Comparison of ENCODE assay signal across 9 cellular contexts in the genomic region with DNA sequence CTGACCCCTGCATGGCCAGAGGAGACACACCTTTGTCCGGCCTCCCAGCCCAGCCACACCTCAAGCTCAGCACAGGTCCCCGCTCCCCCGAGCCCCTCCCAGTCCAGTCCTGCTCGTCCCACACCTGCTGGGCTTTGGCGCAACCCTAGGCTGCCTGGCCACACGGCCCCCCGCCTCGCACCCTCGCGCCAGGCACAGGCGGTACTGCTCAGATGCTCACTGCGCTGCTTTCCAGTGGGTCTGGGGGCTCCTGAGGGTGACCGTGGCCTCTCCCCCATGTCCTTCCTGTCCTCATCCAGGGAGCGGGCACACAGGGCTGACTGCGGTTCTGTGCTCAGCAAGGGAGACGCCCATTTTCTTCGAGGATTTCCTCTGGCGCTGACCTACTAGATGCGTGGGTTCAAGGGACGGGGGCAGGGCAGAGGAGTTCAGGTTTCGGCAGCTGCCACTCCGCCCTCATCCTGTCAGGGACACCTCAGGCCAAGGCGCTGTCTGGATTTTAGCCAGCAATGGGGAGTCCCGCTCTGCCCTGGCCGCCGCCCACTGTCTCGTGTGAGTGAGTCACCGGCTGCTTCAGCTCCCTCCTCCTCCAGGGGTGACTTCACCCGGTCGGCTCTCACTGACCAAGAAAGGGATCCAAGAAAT.
DNase-seq lines count a peak whose midpoint lies in the region; ATAC-seq and TF ChIP-seq lines count a peak whose summit lies in the region.
"Had no signal": no experiment of that assay in that cellular context is flagged by ENCODE, and none has a peak within 500 bp of the region (broad histone marks: within the 10 kb centered on the region; RNA-seq: fewer than 3 reads in every experiment).

No MANE protein-coding gene starts in this region.

- peak overlapping the region in 2 of 4 donors; percentile 21 to 25 for H3K27ac ChIP-seq in Peyer's patch
- no peak overlapping the region for H3K27ac ChIP-seq in Karpas-422 (ENCODE audit: low read length)
- H3K27ac ChIP-seq: SK-N-MC had no signal

- no peak overlapping the region for H3K9ac ChIP-seq in Karpas-422 (ENCODE audit: low read length)

- intact Hi-C loops in Right ventricle myocardium superior (cut with DNase I) = no loop called here

- H3K36me3 ChIP-seq in Peyer's patch (no peaks in the 10 kb centered on the region), Karpas-422 (ENCODE audit: insufficient read depth, low read length) (no peaks in the 10 kb centered on the region)

- peak overlapping the region in 2 of 4 donors; percentile 13 to 16 for H3K4me3 ChIP-seq in Peyer's patch
- H3K4me3 ChIP-seq in Karpas-422 (ENCODE audit: low read length) = no peak overlapping the region
- H3K4me3 ChIP-seq: SK-N-MC had no signal

- H3K9me2 ChIP-seq in Karpas-422 (replicated peaks; ENCODE audit: insufficient read depth, low read length) = no peaks in the 10 kb centered on the region

- H3K4me3 Mint-ChIP-seq in activated naive CD8-positive, alpha-beta T cell treated with anti-CD3 and anti-CD28 coated beads for 36 hours = no peak overlapping the region

- no peaks in the 10 kb centered on the region for H4K20me1 ChIP-seq in Karpas-422 (ENCODE audit: insufficient read depth, low read depth, low read length)

- no peaks in the 10 kb centered on the region for H3K9me3 Mint-ChIP-seq in activated naive CD8-positive, alpha-beta T cell treated with anti-CD3 and anti-CD28 coated beads for 36 hours

- no peak for TF ChIP-seq CTCF in Peyer's patch (IDR thresholded peaks at IDR 0.05)

- no peaks in the 10 kb centered on the region for H3K36me3 Mint-ChIP-seq in activated naive CD8-positive, alpha-beta T cell treated with anti-CD3 and anti-CD28 coated beads for 36 hours

- no peak for TF ChIP-seq POLR2A in Peyer's patch (IDR thresholded peaks at IDR 0.05)

- peak; percentile 79 for ATAC-seq in HG02678 (IDR thresholded peaks at IDR 0.05; ENCODE audit: unreplicated experiment)
- peak; percentile 89 for ATAC-seq in Right ventricle myocardium superior (ENCODE audit: poor library complexity)

- no peak overlapping the region for H3K4me2 ChIP-seq in Karpas-422 (ENCODE audit: low read depth, low read length, poor library complexity, severe bottlenecking)

- peaks cover 0 to 16% (median 0%) of the 10 kb centered on the region in 4 donors for H3K4me1 ChIP-seq in Peyer's patch
- no peaks in the 10 kb centered on the region for H3K4me1 ChIP-seq in Karpas-422 (ENCODE audit: low read length)

- DNase-seq in GDM1 (lab: John Stamatoyannopoulos, UW) = peak; percentile 12
- DNase-seq in Peyer's patch = peak; percentile 54 to 95 (median 91)
- peak; percentile 74 for DNase-seq in activated naive CD8-positive, alpha-beta T cell treated with anti-CD3 and anti-CD28 coated beads for 36 hours
- DNase-seq in Right ventricle myocardium superior = peak; percentile 94
- peak; percentile 66 for DNase-seq in pulmonary artery endothelial cell (ENCODE audit: low read depth, low spot score)
- DNase-seq in Karpas-422 = no peak
- DNase-seq in NCI-H146 treated with DMSO at 0.1 percent for 48 hours (lab: John Stamatoyannopoulos, UW; ENCODE audit: unreplicated experiment) = no peak

- no peaks in the 10 kb centered on the region for H3K9me3 ChIP-seq in Peyer's patch
- H3K9me3 ChIP-seq in Karpas-422 (ENCODE audit: low read length) = no peaks in the 10 kb centered on the region

- peaks cover 2% of the 10 kb centered on the region for H3K4me1 Mint-ChIP-seq in activated naive CD8-positive, alpha-beta T cell treated with anti-CD3 and anti-CD28 coated beads for 36 hours

- no peaks in the 10 kb centered on the region for H3K79me2 ChIP-seq in Karpas-422 (ENCODE audit: low read length)

- peaks cover 33% of the 10 kb centered on the region for H3K27me3 Mint-ChIP-seq in activated naive CD8-positive, alpha-beta T cell treated with anti-CD3 and anti-CD28 coated beads for 36 hours

- no peak overlapping the region for H3K27ac Mint-ChIP-seq in activated naive CD8-positive, alpha-beta T cell treated with anti-CD3 and anti-CD28 coated beads for 36 hours

- no peak overlapping the region for H2AFZ ChIP-seq in Karpas-422 (ENCODE audit: low read length)

- H3K27me3 ChIP-seq in Peyer's patch (no peaks in the 10 kb centered on the region), Karpas-422 (ENCODE audit: low read length) (no peaks in the 10 kb centered on the region)

Comparison
In these comparisons a context has a peak if more than half of its experiments do, and no peak if none do; other contexts are left out.
1. DNase-seq: peak in GDM1 (single experiment), Peyer's patch (3 of 3), activated naive CD8-positive, alpha-beta T cell treated with anti-CD3 and anti-CD28 coated beads for 36 hours (single experiment), Right ventricle myocardium superior (single experiment) and pulmonary artery endothelial cell (single experiment); none in Karpas-422 (single experiment) and NCI-H146 treated with DMSO at 0.1 percent for 48 hours (single experiment).